In genomic region chr20:32189691-32190607, GRCh38 we compare ENCODE assay signal across 8 cellular contexts. TPM values are rescaled to one million over a fixed set of nuclear protein-coding genes. Genes with fewer than 3 reads are reported as not detected.
DNase-seq lines count a peak whose midpoint lies in the region; ATAC-seq and TF ChIP-seq lines count a peak whose summit lies in the region.

No MANE protein-coding gene starts in this region.

- TF ChIP-seq CTCF in Caco-2 (IDR thresholded peaks at IDR 0.05; ENCODE audit: insufficient read depth in 1 of 2, low read depth in 1 of 2, low read length in 1 of 2, severe bottlenecking in 1 of 2, unreplicated experiment in 1 of 2): no peak

- no peaks in the 10 kb centered on the region for H3K27me3 ChIP-seq in Caco-2 (replicated peaks; ENCODE audit: control insufficient read depth, insufficient read depth, low read length)

- H3K4me1 Mint-ChIP-seq in Caco-2 (ENCODE audit: low read depth, unreplicated experiment): no peaks in the 10 kb centered on the region
- peaks cover 16% of the 10 kb centered on the region for H3K4me1 Mint-ChIP-seq in activated naive CD4-positive, alpha-beta T cell treated with anti-CD3 and anti-CD28 coated beads, Interleukin-2, amount 10 ng/mL, durations not matched to agents 7 days and 5 days

- H3K4me3 ChIP-seq in Caco-2 (ENCODE audit: low read depth, low read length): peak overlapping the region; percentile 28

- peak overlapping the region; percentile 54 for H3K4me3 Mint-ChIP-seq in Caco-2 (ENCODE audit: unreplicated experiment)
- peak overlapping the region; percentile 75 for H3K4me3 Mint-ChIP-seq in activated naive CD4-positive, alpha-beta T cell treated with anti-CD3 and anti-CD28 coated beads, Interleukin-2, amount 10 ng/mL, durations not matched to agents 7 days and 5 days

- CTCF ChIA-PET in Caco-2 (lab: Charles Lee): interaction anchor here (0.5 to 0.6 kb wide), 2 partner anchors 99 to 111 kb away, joined by 3 to 5 read pairs; no protein-coding TSS in a partner anchor
- CTCF ChIA-PET in activated naive CD4-positive, alpha-beta T cell treated with anti-CD3 and anti-CD28 coated beads, Interleukin-2, amount 10 ng/mL, durations not matched to agents 7 days and 5 days (lab: Charles Lee): no interaction called here

- peaks cover 67% of the 10 kb centered on the region for H3K36me3 Mint-ChIP-seq in Caco-2 (ENCODE audit: insufficient read depth, unreplicated experiment)
- H3K36me3 Mint-ChIP-seq in activated naive CD4-positive, alpha-beta T cell treated with anti-CD3 and anti-CD28 coated beads, Interleukin-2, amount 10 ng/mL, durations not matched to agents 7 days and 5 days: peaks cover 6% of the 10 kb centered on the region

- H3K9me3 ChIP-seq in Caco-2: no peaks in the 10 kb centered on the region

- POLR2A ChIA-PET in Caco-2 (lab: Charles Lee): no interaction called here

- peak overlapping the region; percentile 9 for H3K27ac Mint-ChIP-seq in Caco-2 (ENCODE audit: unreplicated experiment)
- peak overlapping the region; percentile 19 for H3K27ac Mint-ChIP-seq in activated naive CD4-positive, alpha-beta T cell treated with anti-CD3 and anti-CD28 coated beads, Interleukin-2, amount 10 ng/mL, durations not matched to agents 7 days and 5 days

- DNase-seq in Caco-2 (peak in 1 of 2 experiments; percentile 52), NCI-H526 (lab: John Stamatoyannopoulos, UW) (peak; percentile 68 to 72), globus pallidus (ENCODE audit: low spot score) (peak; percentile 16), occipital lobe (lab: John Stamatoyannopoulos, UW) (peak; percentile 29), pons (ENCODE audit: low spot score) (no peak), NCI-H2081 treated with DMSO at 0.1 percent for 48 hours (lab: John Stamatoyannopoulos, UW) (no peak)
- peak; percentile 52 for DNase-seq in activated naive CD4-positive, alpha-beta T cell treated with anti-CD3 and anti-CD28 coated beads, Interleukin-2, amount 10 ng/mL, durations not matched to agents 7 days and 5 days

- peaks cover 2% of the 10 kb centered on the region; the same call in 1 of the 2 replicates for H3K4me1 ChIP-seq in Caco-2

- BruUV-seq in Caco-2 (replicated peaks; lab: Mats Ljungman, UMichigan): no TSS peak

- H3K36me3 ChIP-seq in Caco-2 (ENCODE audit: control insufficient read depth, insufficient read depth, low read length): peaks cover 7% of the 10 kb centered on the region; the same call in 1 of the 2 replicates

- no peaks in the 10 kb centered on the region for H3K9me3 Mint-ChIP-seq in Caco-2 (ENCODE audit: unreplicated experiment)
- no peaks in the 10 kb centered on the region for H3K9me3 Mint-ChIP-seq in activated naive CD4-positive, alpha-beta T cell treated with anti-CD3 and anti-CD28 coated beads, Interleukin-2, amount 10 ng/mL, durations not matched to agents 7 days and 5 days

- intact Hi-C loops in Caco-2 (cut with micrococcal nuclease; ENCODE audit: unreplicated experiment): no loop called here

- ATAC-seq in GM19351 (IDR thresholded peaks at IDR 0.05; ENCODE audit: unreplicated experiment): no peak

- no peaks in the 10 kb centered on the region for H3K27me3 Mint-ChIP-seq in Caco-2 (ENCODE audit: insufficient read depth, unreplicated experiment)
- H3K27me3 Mint-ChIP-seq in activated naive CD4-positive, alpha-beta T cell treated with anti-CD3 and anti-CD28 coated beads, Interleukin-2, amount 10 ng/mL, durations not matched to agents 7 days and 5 days: no peaks in the 10 kb centered on the region

RNA-seq across cellular contexts. Expression of gene PLAGL2, which starts 17.6 kb away (rescaled TPM):
- total RNA-seq in Caco-2 (2022) (89.6 and 96.1 TPM in 2 replicates), occipital lobe (1.2 TPM)

RNA-seq across cellular contexts. Expression of gene POFUT1, which starts 17.7 kb away (rescaled TPM):
- total RNA-seq in Caco-2 (2022) (148 and 158 TPM in 2 replicates), occipital lobe (18.1 TPM)

Comparison
In these comparisons a context has a peak if more than half of its experiments do, and no peak if none do; other contexts are left out.
1. DNase-seq: peak in NCI-H526 (2 of 2), activated naive CD4-positive, alpha-beta T cell treated with anti-CD3 and anti-CD28 coated beads, Interleukin-2, amount 10 ng/mL, durations not matched to agents 7 days and 5 days (single experiment), globus pallidus (single experiment) and occipital lobe (single experiment); none in pons (single experiment) and NCI-H2081 treated with DMSO at 0.1 percent for 48 hours (single experiment).
2. RNA of gene PLAGL2, which starts 17.6 kb away (total RNA-seq): 89.6 to 96.1 TPM in Caco-2; 1.2 TPM in occipital lobe (single experiment); every median in the first group is over 10 times any median in the second.